ENCODE assay signal across 1 cellular context in genomic region chr17:49365667-49366066, GRCh38.
A peak's percentile ranks its signal among the peaks of the same experiment; 100 is the strongest.
TF ChIP-seq lines count a peak whose summit lies in the region.

No MANE protein-coding gene starts in this region.

TF ChIP-seq in K562, 482 proteins besides CTCF, POLR2A, EP300 and RAD21 (continued from another document):
- TF ChIP-seq, protein P1, sequence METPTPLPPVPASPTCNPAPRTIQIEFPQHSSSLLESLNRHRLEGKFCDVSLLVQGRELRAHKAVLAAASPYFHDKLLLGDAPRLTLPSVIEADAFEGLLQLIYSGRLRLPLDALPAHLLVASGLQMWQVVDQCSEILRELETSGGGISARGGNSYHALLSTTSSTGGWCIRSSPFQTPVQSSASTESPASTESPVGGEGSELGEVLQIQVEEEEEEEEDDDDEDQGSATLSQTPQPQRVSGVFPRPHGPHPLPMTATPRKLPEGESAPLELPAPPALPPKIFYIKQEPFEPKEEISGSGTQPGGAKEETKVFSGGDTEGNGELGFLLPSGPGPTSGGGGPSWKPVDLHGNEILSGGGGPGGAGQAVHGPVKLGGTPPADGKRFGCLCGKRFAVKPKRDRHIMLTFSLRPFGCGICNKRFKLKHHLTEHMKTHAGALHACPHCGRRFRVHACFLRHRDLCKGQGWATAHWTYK (CRISPR knock-in tag; IDR thresholded peaks at IDR 0.05): no peak
- TF ChIP-seq, protein P2, sequence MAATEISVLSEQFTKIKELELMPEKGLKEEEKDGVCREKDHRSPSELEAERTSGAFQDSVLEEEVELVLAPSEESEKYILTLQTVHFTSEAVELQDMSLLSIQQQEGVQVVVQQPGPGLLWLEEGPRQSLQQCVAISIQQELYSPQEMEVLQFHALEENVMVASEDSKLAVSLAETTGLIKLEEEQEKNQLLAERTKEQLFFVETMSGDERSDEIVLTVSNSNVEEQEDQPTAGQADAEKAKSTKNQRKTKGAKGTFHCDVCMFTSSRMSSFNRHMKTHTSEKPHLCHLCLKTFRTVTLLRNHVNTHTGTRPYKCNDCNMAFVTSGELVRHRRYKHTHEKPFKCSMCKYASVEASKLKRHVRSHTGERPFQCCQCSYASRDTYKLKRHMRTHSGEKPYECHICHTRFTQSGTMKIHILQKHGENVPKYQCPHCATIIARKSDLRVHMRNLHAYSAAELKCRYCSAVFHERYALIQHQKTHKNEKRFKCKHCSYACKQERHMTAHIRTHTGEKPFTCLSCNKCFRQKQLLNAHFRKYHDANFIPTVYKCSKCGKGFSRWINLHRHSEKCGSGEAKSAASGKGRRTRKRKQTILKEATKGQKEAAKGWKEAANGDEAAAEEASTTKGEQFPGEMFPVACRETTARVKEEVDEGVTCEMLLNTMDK (IDR thresholded peaks at IDR 0.05; ENCODE audit: borderline replicate concordance, insufficient read depth, low read depth, low read length, poor library complexity, severe bottlenecking): peak; percentile 5
- TF ChIP-seq GATAD2A (IDR thresholded peaks at IDR 0.05): no peak
